ENCODE assay signal across 21 cellular contexts in the genomic region with DNA sequence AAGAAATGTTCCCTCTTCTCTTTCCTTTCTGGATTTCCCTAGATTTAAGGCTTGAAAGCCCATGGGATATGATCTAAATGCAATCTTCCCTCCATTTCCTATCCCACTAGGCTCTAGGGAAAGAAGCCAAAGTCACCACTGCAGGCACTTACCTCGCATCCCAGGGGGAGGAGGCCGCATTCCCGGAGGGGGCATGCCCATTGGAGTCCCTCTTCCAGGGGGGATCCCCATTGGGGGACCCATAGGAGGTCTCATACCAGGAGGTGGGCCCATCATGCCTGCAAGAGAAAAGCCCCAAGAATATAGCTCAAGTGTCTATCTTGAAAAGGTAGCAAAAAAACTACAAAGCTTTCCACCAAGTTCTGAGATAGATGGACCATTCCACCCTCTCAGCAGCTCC. TPM values are rescaled to one million over a fixed set of nuclear protein-coding genes. Genes with fewer than 3 reads are reported as not detected.
DNase-seq lines count a peak whose midpoint lies in the region; ATAC-seq, FAIRE-seq and TF ChIP-seq lines count a peak whose summit lies in the region.
"Had no signal": no experiment of that assay in that cellular context is flagged by ENCODE, and none has a peak within 500 bp of the region (broad histone marks: within the 10 kb centered on the region; RNA-seq: fewer than 3 reads in every experiment).

No MANE protein-coding gene starts in this region.

- H3K27ac Mint-ChIP-seq in activated CD4-positive, alpha-beta T cell treated with anti-CD3 and anti-CD28 coated beads for 36 hours = peak overlapping the region; percentile 55
- H3K27ac Mint-ChIP-seq in activated CD4-positive, alpha-beta T cell treated with anti-CD3 and anti-CD28 coated beads, Interleukin-2, amount 10 ng/mL, durations not matched to agents 7 days and 5 days = no peak overlapping the region
- H3K27ac Mint-ChIP-seq in progenitor cell of endocrine pancreas = peak overlapping the region; percentile 73

- peaks cover 78% of the 10 kb centered on the region for H3K36me3 ChIP-seq in K562 (ENCODE audit: control insufficient read depth, insufficient read depth, low read length)

- BruUV-seq in K562 (replicated peaks; lab: Mats Ljungman, UMichigan) = no TSS peak

- no peaks in the 10 kb centered on the region for H3K9me3 Mint-ChIP-seq in activated CD4-positive, alpha-beta T cell treated with anti-CD3 and anti-CD28 coated beads for 36 hours (ENCODE audit: low read depth)
- no peaks in the 10 kb centered on the region for H3K9me3 Mint-ChIP-seq in activated CD4-positive, alpha-beta T cell treated with anti-CD3 and anti-CD28 coated beads, Interleukin-2, amount 10 ng/mL, durations not matched to agents 7 days and 5 days
- H3K9me3 Mint-ChIP-seq in progenitor cell of endocrine pancreas (ENCODE audit: low read depth) = no peaks in the 10 kb centered on the region
- H3K9me3 Mint-ChIP-seq: CD4-positive, alpha-beta T cell; IgD-negative memory B cell had no signal

- no peak for TF ChIP-seq RAD21 in K562 (CRISPR knock-in tag; conservative IDR thresholded peaks at IDR 0.05 in 1 of 2, IDR thresholded peaks at IDR 0.05 in 1 of 2)

- H2AFZ ChIP-seq in K562 (ENCODE audit: low read depth, low read length) = no peak overlapping the region
- H2AFZ ChIP-seq: GM23248 had no signal

- H3K4me3 Mint-ChIP-seq in activated CD4-positive, alpha-beta T cell treated with anti-CD3 and anti-CD28 coated beads for 36 hours = no peak overlapping the region
- no peak overlapping the region for H3K4me3 Mint-ChIP-seq in activated CD4-positive, alpha-beta T cell treated with anti-CD3 and anti-CD28 coated beads, Interleukin-2, amount 10 ng/mL, durations not matched to agents 7 days and 5 days
- H3K4me3 Mint-ChIP-seq in progenitor cell of endocrine pancreas (ENCODE audit: low read depth) = no peak overlapping the region
- H3K4me3 Mint-ChIP-seq: CD4-positive, alpha-beta T cell; IgD-negative memory B cell had no signal

- H3K4me2 ChIP-seq in K562 (ENCODE audit: insufficient read depth, low read length) = no peak overlapping the region
- H3K4me2 ChIP-seq: A549 had no signal

- no peak for ATAC-seq in activated CD4-positive, alpha-beta T cell treated with anti-CD3 and anti-CD28 coated beads for 36 hours
- no peak for ATAC-seq in K562
- ATAC-seq: A549 had no signal

- H3K36me3 Mint-ChIP-seq in activated CD4-positive, alpha-beta T cell treated with anti-CD3 and anti-CD28 coated beads for 36 hours (ENCODE audit: low read depth) = peaks cover 79% of the 10 kb centered on the region
- H3K36me3 Mint-ChIP-seq in activated CD4-positive, alpha-beta T cell treated with anti-CD3 and anti-CD28 coated beads, Interleukin-2, amount 10 ng/mL, durations not matched to agents 7 days and 5 days (ENCODE audit: low read depth) = peaks cover 80% of the 10 kb centered on the region
- H3K36me3 Mint-ChIP-seq in progenitor cell of endocrine pancreas (ENCODE audit: insufficient read depth) = peaks cover 44% of the 10 kb centered on the region

- in situ Hi-C loops in K562 (cut with MboI) = loop anchor here (10.0 kb wide), 1 partner anchor 182 kb away; no protein-coding TSS in a partner anchor

- POLR2A ChIA-PET in activated CD4-positive, alpha-beta T cell treated with anti-CD3 and anti-CD28 coated beads for 36 hours (lab: Charles Lee) = no interaction called here
- POLR2A ChIA-PET in activated CD4-positive, alpha-beta T cell treated with anti-CD3 and anti-CD28 coated beads, Interleukin-2, amount 10 ng/mL, durations not matched to agents 7 days and 5 days (lab: Charles Lee) = no interaction called here
- POLR2A ChIA-PET in K562 (lab: Yijun Ruan, JAX) = interaction anchor here (0.7 kb wide), 1 partner anchor 206 kb away, joined by 3 read pairs; no protein-coding TSS in a partner anchor

- TF ChIP-seq CTCF in K562 (IDR thresholded peaks at IDR 0.05 in 2 of 3, conservative IDR thresholded peaks at IDR 0.05 in 1 of 3; ENCODE audit: insufficient read depth in 2 of 3, low read depth in 1 of 3, low read length in 3 of 3) = no peak
- no peak for TF ChIP-seq CTCF in progenitor cell of endocrine pancreas (IDR thresholded peaks at IDR 0.05; ENCODE audit: unreplicated experiment)

- H3K27ac ChIP-seq in K562 (ENCODE audit: extremely low read depth, low read depth, low read length) = no peak overlapping the region
- H3K27ac ChIP-seq: 22Rv1, A549, C4-2B, GM23248, HL-60 had no signal

- no peaks in the 10 kb centered on the region for H3K27me3 Mint-ChIP-seq in activated CD4-positive, alpha-beta T cell treated with anti-CD3 and anti-CD28 coated beads for 36 hours
- H3K27me3 Mint-ChIP-seq in activated CD4-positive, alpha-beta T cell treated with anti-CD3 and anti-CD28 coated beads, Interleukin-2, amount 10 ng/mL, durations not matched to agents 7 days and 5 days = no peaks in the 10 kb centered on the region
- H3K27me3 Mint-ChIP-seq in progenitor cell of endocrine pancreas = no peaks in the 10 kb centered on the region
- H3K27me3 Mint-ChIP-seq: CD4-positive, alpha-beta T cell; IgD-negative memory B cell had no signal

- no peaks in the 10 kb centered on the region; a peak in 2 of 5 replicates for H3K4me1 ChIP-seq in K562 (replicated peaks in 1 of 2; ENCODE audit: control insufficient read depth in 2 of 2, insufficient read depth in 2 of 2, low read length in 2 of 2)
- H3K4me1 ChIP-seq: HAP-1 had no signal

- peaks cover 12% of the 10 kb centered on the region for H4K20me1 ChIP-seq in K562 (replicated peaks; ENCODE audit: control insufficient read depth, insufficient read depth, low read length)

- no peaks in the 10 kb centered on the region for H3K9me3 ChIP-seq in K562 (replicated peaks; ENCODE audit: control insufficient read depth, insufficient read depth, low read depth, low read length)
- H3K9me3 ChIP-seq: A549, Caco-2, HAP-1 had no signal

- peaks cover 21% of the 10 kb centered on the region for H3K79me2 ChIP-seq in K562 (ENCODE audit: control insufficient read depth, insufficient read depth, low read length)

- FAIRE-seq in GM12891 (lab: Jason Lieb, UNC) (no peak), K562 (lab: Jason Lieb, UNC) (no peak)
- FAIRE-seq: A549, D721Med had no signal

- TF ChIP-seq POLR2A in GM12891 (IDR thresholded peaks at IDR 0.05; ENCODE audit: low read depth, low read length) (peak; percentile 37), K562 (conservative IDR thresholded peaks at IDR 0.05) (no peak)

- intact Hi-C loops in activated CD4-positive, alpha-beta T cell treated with anti-CD3 and anti-CD28 coated beads for 36 hours (cut with DNase I, micrococcal nuclease) = no loop called here
- intact Hi-C loops in K562 (cut with micrococcal nuclease) = no loop called here

- H3K9ac ChIP-seq in K562 (ENCODE audit: insufficient read depth in 1 of 2, low read depth in 2 of 2, low read length in 2 of 2) = no peak overlapping the region
- H3K9ac ChIP-seq: GM23248 had no signal

- H3K4me3 ChIP-seq in K562 = no peak overlapping the region
- H3K4me3 ChIP-seq: A549, GM23248, HAP-1 had no signal

- DNase-seq in activated CD4-positive, alpha-beta T cell treated with anti-CD3 and anti-CD28 coated beads for 36 hours = no peak
- no peak for DNase-seq in activated CD4-positive, alpha-beta T cell treated with anti-CD3 and anti-CD28 coated beads, Interleukin-2, amount 10 ng/mL, durations not matched to agents 7 days and 5 days
- DNase-seq in GM12891 (ENCODE audit: insufficient read length, low spot score) (no peak), K562 (ENCODE audit: extremely low read depth in 1 of 4, low spot score in 3 of 4) (no peak), progenitor cell of endocrine pancreas (ENCODE audit: low spot score, unreplicated experiment) (no peak), NAMALWA (ENCODE audit: low spot score) (no peak), DMS153 (lab: John Stamatoyannopoulos, UW) (no peak)
- no peak for DNase-seq in stimulated activated CD4-positive, alpha-beta T cell treated with anti-CD3 and anti-CD28 coated beads, Interleukin-2, amount 100 ng/mL, for 48 hours
- DNase-seq: AML-193; Caco-2; CD4-positive, alpha-beta T cell; DMS79; GDM1; GM23248 had no signal

- WGBS in K562 (ENCODE audit: insufficient coverage, low coverage, missing lambda C conversion rate) = no CpG with 5 or more reads among the region's 3 CpGs

- TF ChIP-seq EP300 in K562 (IDR thresholded peaks at IDR 0.05; ENCODE audit: low read length) = no peak

- CTCF ChIA-PET in activated CD4-positive, alpha-beta T cell treated with anti-CD3 and anti-CD28 coated beads for 36 hours (lab: Charles Lee) = interaction anchor here (3.1 kb wide), 1 partner anchor 10 kb away, joined by 15 read pairs; no protein-coding TSS in a partner anchor
- CTCF ChIA-PET in activated CD4-positive, alpha-beta T cell treated with anti-CD3 and anti-CD28 coated beads, Interleukin-2, amount 10 ng/mL, durations not matched to agents 7 days and 5 days (lab: Charles Lee) = interaction anchor here (1.0 kb wide), 1 partner anchor 9 kb away, joined by 3 read pairs; the partner anchor contains the start of gene SNRPB
- CTCF ChIA-PET in K562 (lab: Yijun Ruan, JAX; ENCODE audit: low intra/inter-chr PET ratio) = no interaction called here

- H3K27me3 ChIP-seq in K562 (ENCODE audit: control insufficient read depth in 2 of 2, insufficient read depth in 2 of 2, low read length in 2 of 2) = no peaks in the 10 kb centered on the region

- H3K4me1 Mint-ChIP-seq in activated CD4-positive, alpha-beta T cell treated with anti-CD3 and anti-CD28 coated beads for 36 hours = peaks cover 47% of the 10 kb centered on the region
- peaks cover 20% of the 10 kb centered on the region for H3K4me1 Mint-ChIP-seq in activated CD4-positive, alpha-beta T cell treated with anti-CD3 and anti-CD28 coated beads, Interleukin-2, amount 10 ng/mL, durations not matched to agents 7 days and 5 days
- H3K4me1 Mint-ChIP-seq in progenitor cell of endocrine pancreas (ENCODE audit: low read depth) = no peaks in the 10 kb centered on the region

- H3K9me1 ChIP-seq in K562 (ENCODE audit: control insufficient read depth, insufficient read depth, low read length) = peaks cover 5% of the 10 kb centered on the region

RNA-seq across cellular contexts. Expression of gene SNRPB, which starts 8.1 kb away (rescaled TPM):
- 100 to 1,000 TPM; 348 to 466 TPM for total RNA-seq in activated CD4-positive, alpha-beta T cell treated with anti-CD3 and anti-CD28 coated beads for 36 hours
- total RNA-seq in activated CD4-positive, alpha-beta T cell treated with anti-CD3 and anti-CD28 coated beads, Interleukin-2, amount 10 ng/mL, durations not matched to agents 7 days and 5 days = 100 to 1,000 TPM; 247 to 291 TPM
- polyA plus RNA-seq in GM12891 (2012; ENCODE audit: low read depth, missing spikeins) = 243 TPM
- total RNA-seq in K562 (2011; cell fraction: chromatin; rRNA removed; ENCODE audit: low replicate concordance) = 13.8 and 26.0 TPM in 2 replicates
- 47.4 TPM in 2 replicates for total RNA-seq in K562 (2011; cell fraction: nucleolus; rRNA removed)
- total RNA-seq in K562 (2011; cell fraction: nucleoplasm; rRNA removed) = 29.4 and 35.5 TPM in 2 replicates
- total RNA-seq in K562 (2014; rRNA removed) (491 and 504 TPM in 2 replicates), K562 (2014; rRNA removed; fragmentation: Illumina TruSeq; extraction: Trizol) (181 and 186 TPM in 2 replicates), K562 (2015; rRNA removed; fragmentation: Illumina TruSeq; extraction: Trizol) (277 and 293 TPM in 2 replicates), K562 (2021) (428 and 431 TPM in 2 replicates), progenitor cell of endocrine pancreas (169 and 180 TPM in 2 replicates)
- polyA plus RNA-seq in K562 (2011; rRNA removed) (266 and 369 TPM in 2 replicates), K562 (2014; fragmentation: Illumina TruSeq; extraction: Trizol) (186 and 337 TPM in 2 replicates), K562 (2014; fragmentation: Nextera tagmentation; extraction: Ambion mirVana) (10 to 100 TPM; 13.1 to 65.7 TPM), K562 (2014; rRNA removed) (488 and 615 TPM in 2 replicates)
- polyA plus RNA-seq in K562 (2011; cell fraction: cytosol; rRNA removed) = 371 and 530 TPM in 2 replicates
- 158 and 219 TPM in 2 replicates for polyA plus RNA-seq in K562 (2011; cell fraction: nucleus; rRNA removed)
- 207 and 262 TPM in 2 replicates for polyA plus RNA-seq in K562 (2012)
- 96.2 and 112 TPM in 2 replicates for polyA minus RNA-seq in K562 (2011; rRNA and poly(A)+ RNA removed)
- polyA minus RNA-seq in K562 (2011; cell fraction: cytosol; rRNA and poly(A)+ RNA removed) = 87.8 and 116 TPM in 2 replicates
- polyA minus RNA-seq in K562 (2011; cell fraction: nucleus; rRNA and poly(A)+ RNA removed) = 22.9 and 56.0 TPM in 2 replicates

RNA-seq across cellular contexts. Expression of gene ZNF343, which starts 46.2 kb away (rescaled TPM):
- total RNA-seq in activated CD4-positive, alpha-beta T cell treated with anti-CD3 and anti-CD28 coated beads for 36 hours = 10 to 100 TPM in 1 of 2 experiments, 1 to 10 TPM in 1; 9.9 to 12.3 TPM
- total RNA-seq in activated CD4-positive, alpha-beta T cell treated with anti-CD3 and anti-CD28 coated beads, Interleukin-2, amount 10 ng/mL, durations not matched to agents 7 days and 5 days = 1 to 10 TPM; 8.9 to 9.3 TPM
- 3.5 TPM for polyA plus RNA-seq in GM12891 (2012; ENCODE audit: low read depth, missing spikeins)
- 12.5 and 18.7 TPM in 2 replicates for total RNA-seq in K562 (2011; cell fraction: chromatin; rRNA removed; ENCODE audit: low replicate concordance)
- 6.0 and 10.8 TPM in 2 replicates for total RNA-seq in K562 (2011; cell fraction: nucleolus; rRNA removed)
- 11.1 and 11.7 TPM in 2 replicates for total RNA-seq in K562 (2011; cell fraction: nucleoplasm; rRNA removed)
- total RNA-seq in K562 (2014; rRNA removed) (5.4 and 6.7 TPM in 2 replicates), K562 (2014; rRNA removed; fragmentation: Illumina TruSeq; extraction: Trizol) (8.8 and 9.8 TPM in 2 replicates), K562 (2015; rRNA removed; fragmentation: Illumina TruSeq; extraction: Trizol) (8.7 and 9.3 TPM in 2 replicates), K562 (2021) (6.1 and 6.3 TPM in 2 replicates), progenitor cell of endocrine pancreas (13.1 and 14.4 TPM in 2 replicates)
- polyA plus RNA-seq in K562 (2011; rRNA removed) (8.0 and 12.0 TPM in 2 replicates), K562 (2014; fragmentation: Illumina TruSeq; extraction: Trizol) (7.8 and 8.2 TPM in 2 replicates), K562 (2014; fragmentation: Nextera tagmentation; extraction: Ambion mirVana) (1 to 10 TPM; 1.4 to 4.0 TPM), K562 (2014; rRNA removed) (4.7 and 6.4 TPM in 2 replicates)
- polyA plus RNA-seq in K562 (2011; cell fraction: cytosol; rRNA removed) = 3.7 and 8.3 TPM in 2 replicates
- 12.3 and 19.1 TPM in 2 replicates for polyA plus RNA-seq in K562 (2011; cell fraction: nucleus; rRNA removed)
- polyA plus RNA-seq in K562 (2012) = 3.2 and 5.5 TPM in 2 replicates
- 14.2 and 24.0 TPM in 2 replicates for polyA minus RNA-seq in K562 (2011; rRNA and poly(A)+ RNA removed)
- 3.1 and 5.5 TPM in 2 replicates for polyA minus RNA-seq in K562 (2011; cell fraction: cytosol; rRNA and poly(A)+ RNA removed)
- polyA minus RNA-seq in K562 (2011; cell fraction: nucleus; rRNA and poly(A)+ RNA removed) = 5.9 and 15.3 TPM in 2 replicates
